In genomic region chr19:45901912-45902650, GRCh38 we compare ENCODE assay signal across 1 cellular context.
TF ChIP-seq lines count a peak whose summit lies in the region.

TSS of gene MYPOP (minus strand) at chr19:45902613. CDS start at chr19:45901773, 840 bp downstream.

TF ChIP-seq in HepG2, 621 proteins besides CTCF, POLR2A, EP300 and RAD21 (continued from another document):
- TF ChIP-seq LRRFIP1 (CRISPR knock-in tag; conservative IDR thresholded peaks at IDR 0.05) (no peak), ZNF83 (CRISPR knock-in tag; IDR thresholded peaks at IDR 0.05; ENCODE audit: borderline replicate concordance) (no peak), ZNF275 (CRISPR knock-in tag; IDR thresholded peaks at IDR 0.05; ENCODE audit: borderline replicate concordance) (0 out of 2 replicates have a peak, but pooled peaks have one; percentile 22), ATRX (CRISPR knock-in tag; IDR thresholded peaks at IDR 0.05; ENCODE audit: borderline replicate concordance) (no peak), ZNF777 (CRISPR knock-in tag; IDR thresholded peaks at IDR 0.05) (no peak), ZBTB40 (IDR thresholded peaks at IDR 0.05) (no peak), ZBTB40 (CRISPR knock-in tag; IDR thresholded peaks at IDR 0.05) (0 out of 2 replicates have a peak, but pooled peaks have one; percentile 31), TCF7 (IDR thresholded peaks at IDR 0.05; ENCODE audit: low read depth) (no peak), CAMTA2 (CRISPR knock-in tag; IDR thresholded peaks at IDR 0.05; ENCODE audit: borderline replicate concordance) (no peak), ATF7-NPFF (CRISPR knock-in tag; IDR thresholded peaks at IDR 0.05; ENCODE audit: low read depth) (0 out of 2 replicates have a peak, but pooled peaks have one; percentile 21), ZNF746 (CRISPR knock-in tag; IDR thresholded peaks at IDR 0.05) (peak; percentile 74; the same call in 1 of the 2 replicates), AKNA (CRISPR knock-in tag; IDR thresholded peaks at IDR 0.05; ENCODE audit: borderline replicate concordance) (no peak), ZFP82 (CRISPR knock-in tag; IDR thresholded peaks at IDR 0.05; ENCODE audit: borderline replicate concordance) (0 out of 2 replicates have a peak, but pooled peaks have one; percentile 3), KDM5B (CRISPR knock-in tag; IDR thresholded peaks at IDR 0.05; ENCODE audit: borderline replicate concordance) (no peak; the same call in 1 of the 2 replicates), ZNF788 (CRISPR knock-in tag; IDR thresholded peaks at IDR 0.05; ENCODE audit: borderline replicate concordance) (0 out of 2 replicates have a peak, but pooled peaks have one; percentile 23), ZFY (CRISPR knock-in tag; IDR thresholded peaks at IDR 0.05) (peak; percentile 68)
- TF ChIP-seq, protein P1, sequence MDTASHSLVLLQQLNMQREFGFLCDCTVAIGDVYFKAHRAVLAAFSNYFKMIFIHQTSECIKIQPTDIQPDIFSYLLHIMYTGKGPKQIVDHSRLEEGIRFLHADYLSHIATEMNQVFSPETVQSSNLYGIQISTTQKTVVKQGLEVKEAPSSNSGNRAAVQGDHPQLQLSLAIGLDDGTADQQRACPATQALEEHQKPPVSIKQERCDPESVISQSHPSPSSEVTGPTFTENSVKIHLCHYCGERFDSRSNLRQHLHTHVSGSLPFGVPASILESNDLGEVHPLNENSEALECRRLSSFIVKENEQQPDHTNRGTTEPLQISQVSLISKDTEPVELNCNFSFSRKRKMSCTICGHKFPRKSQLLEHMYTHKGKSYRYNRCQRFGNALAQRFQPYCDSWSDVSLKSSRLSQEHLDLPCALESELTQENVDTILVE (CRISPR knock-in tag; IDR thresholded peaks at IDR 0.05): 0 out of 2 replicates have a peak, but pooled peaks have one; percentile 11
- TF ChIP-seq, protein P2, sequence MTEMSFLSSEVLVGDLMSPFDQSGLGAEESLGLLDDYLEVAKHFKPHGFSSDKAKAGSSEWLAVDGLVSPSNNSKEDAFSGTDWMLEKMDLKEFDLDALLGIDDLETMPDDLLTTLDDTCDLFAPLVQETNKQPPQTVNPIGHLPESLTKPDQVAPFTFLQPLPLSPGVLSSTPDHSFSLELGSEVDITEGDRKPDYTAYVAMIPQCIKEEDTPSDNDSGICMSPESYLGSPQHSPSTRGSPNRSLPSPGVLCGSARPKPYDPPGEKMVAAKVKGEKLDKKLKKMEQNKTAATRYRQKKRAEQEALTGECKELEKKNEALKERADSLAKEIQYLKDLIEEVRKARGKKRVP (CRISPR knock-in tag; IDR thresholded peaks at IDR 0.05): no peak
